24 cellular contexts compared by ENCODE assay signal in genomic region chr11:7272373-7272772, GRCh38. TPM values are rescaled to one million over a fixed set of nuclear protein-coding genes. Genes with fewer than 3 reads are reported as not detected.
DNase-seq lines count a peak whose midpoint lies in the region; ATAC-seq and TF ChIP-seq lines count a peak whose summit lies in the region.
"Had no signal": no experiment of that assay in that cellular context is flagged by ENCODE, and none has a peak within 500 bp of the region (broad histone marks: within the 10 kb centered on the region; RNA-seq: fewer than 3 reads in every experiment).

No MANE protein-coding gene starts in this region.

- TF ChIP-seq RAD21 in SK-N-SH (IDR thresholded peaks at IDR 0.05; ENCODE audit: low read length), result no peak

- no peak for ATAC-seq in SK-N-SH treated with all-trans-retinoic acid at 6 μM for 48 hours
- no peak for ATAC-seq in GM21360 (IDR thresholded peaks at IDR 0.05; ENCODE audit: unreplicated experiment)
- ATAC-seq: CD8-positive, alpha-beta T cell had no signal

- DNase-seq in SK-N-SH, result no peak
- peak; percentile 55 for DNase-seq in endodermal cell
- DNase-seq in ACHN, result no peak
- no peak for DNase-seq in NCI-H345 treated with DMSO at 0.1 percent for 48 hours (lab: John Stamatoyannopoulos, UW; ENCODE audit: unreplicated experiment)
- no peak for DNase-seq in dermis blood vessel endothelial cell
- DNase-seq: AML-193; C1 segment of cervical spinal cord; CD8-positive, alpha-beta T cell; DND-41; KBM-7; NCI-H1092; NCI-H1436 treated with DMSO at 0.1 percent for 48 hours; NCI-H2029; NCI-H226; NCI-H524; NCI-H82; Peyer's patch; SJCRH30 had no signal

- no peaks in the 10 kb centered on the region for H3K79me2 ChIP-seq in SK-N-SH (ENCODE audit: insufficient read depth)

- CTCF ChIA-PET in SK-N-SH (lab: Yijun Ruan, JAX), result interaction anchor here (1.2 to 1.9 kb wide), 2 partner anchors 128 to 393 kb away, joined by 3 to 6 read pairs; no protein-coding TSS in a partner anchor

- no peaks in the 10 kb centered on the region for H3K9me3 Mint-ChIP-seq in endodermal cell
- H3K9me3 Mint-ChIP-seq: CD8-positive, alpha-beta T cell had no signal

- H3K4me1 Mint-ChIP-seq in endodermal cell, result peaks cover 20% of the 10 kb centered on the region

- H3K9ac ChIP-seq in SK-N-SH (no peak overlapping the region), endodermal cell (ENCODE audit: extremely low read depth, low read length, poor library complexity, severe bottlenecking) (no peak overlapping the region)

- POLR2A ChIA-PET in SK-N-SH (lab: Yijun Ruan, JAX), result no interaction called here

- 19% methylated on average over 2 of the region's 2 CpGs for WGBS in SK-N-SH (ENCODE audit: low lambda C conversion rate)
- WGBS in endodermal cell (ENCODE audit: insufficient coverage in 1 of 2, insufficient read length in 1 of 2), 2 experiments, result 80 to 83% methylated on average over 1 to 2 of the region's 2 CpGs

- no peaks in the 10 kb centered on the region for H3K36me3 Mint-ChIP-seq in endodermal cell (ENCODE audit: low read depth)
- H3K36me3 Mint-ChIP-seq: CD8-positive, alpha-beta T cell had no signal

- H3K9me3 ChIP-seq in SK-N-SH, result no peaks in the 10 kb centered on the region
- H3K9me3 ChIP-seq in endodermal cell (ENCODE audit: control insufficient read depth, low read length), result no peaks in the 10 kb centered on the region
- H3K9me3 ChIP-seq: Peyer's patch, SJCRH30 had no signal

- in situ Hi-C loops in ACHN (cut with HindIII; ENCODE audit: low pct_ligation_motif_present, low pct_unique_long_range_greater_than_20kb, low sequenced_read_pairs), result no loop called here

- no peaks in the 10 kb centered on the region for H3K36me3 ChIP-seq in SK-N-SH (replicated peaks in 1 of 2; ENCODE audit: control insufficient read depth in 1 of 2, insufficient read depth in 2 of 2, low read length in 1 of 2)
- H3K36me3 ChIP-seq in endodermal cell (ENCODE audit: control insufficient read depth, insufficient read depth, low read length), result no peaks in the 10 kb centered on the region
- H3K36me3 ChIP-seq: Peyer's patch, SJCRH30 had no signal

- TF ChIP-seq CTCF in SK-N-SH (IDR thresholded peaks at IDR 0.05), result no peak
- TF ChIP-seq CTCF in VCaP (conservative IDR thresholded peaks at IDR 0.05), result no peak
- TF ChIP-seq CTCF in endodermal cell (conservative IDR thresholded peaks at IDR 0.05), result no peak

- H3F3A ChIP-seq in SK-N-SH (replicated peaks; ENCODE audit: insufficient read depth), result no peaks in the 10 kb centered on the region

- H3K27ac Mint-ChIP-seq in endodermal cell, result no peak overlapping the region
- H3K27ac Mint-ChIP-seq: CD8-positive, alpha-beta T cell had no signal

- no peaks in the 10 kb centered on the region for H4K20me1 ChIP-seq in SK-N-SH (ENCODE audit: insufficient read depth)

- H3K4me3 Mint-ChIP-seq in endodermal cell, result no peak overlapping the region
- H3K4me3 Mint-ChIP-seq: CD8-positive, alpha-beta T cell had no signal

- H3K4me2 ChIP-seq in SK-N-SH, result no peak overlapping the region

- H3K27ac ChIP-seq in SK-N-SH (ENCODE audit: low read depth in 2 of 2, low read length in 1 of 2) (no peak overlapping the region), VCaP (0 out of 2 replicates have a peak overlapping the region, but pooled peaks have one; percentile 40), endodermal cell (ENCODE audit: low read depth, low read length) (no peak overlapping the region)
- H3K27ac ChIP-seq: 22Rv1, Peyer's patch, SJCRH30 had no signal

- no peak for TF ChIP-seq EP300 in SK-N-SH (IDR thresholded peaks at IDR 0.05; ENCODE audit: borderline replicate concordance in 1 of 2, low read depth in 1 of 2, low read length in 1 of 2)

- H3K4me3 ChIP-seq in SK-N-SH (ENCODE audit: low read depth in 2 of 2, low read length in 1 of 2), result no peak overlapping the region
- no peak overlapping the region for H3K4me3 ChIP-seq in endodermal cell (ENCODE audit: low read length)
- H3K4me3 ChIP-seq: Peyer's patch, SJCRH30 had no signal

- H3K4me1 ChIP-seq in SK-N-SH (ENCODE audit: control insufficient read depth in 1 of 2, insufficient read depth in 2 of 2, low read depth in 1 of 2, low read length in 1 of 2), result peaks cover 0 to 2% of the 10 kb centered on the region in 2 experiments; a peak in 2 of 4 replicates
- H3K4me1 ChIP-seq in endodermal cell (ENCODE audit: control insufficient read depth, insufficient read depth, low read length), result peaks cover 2% of the 10 kb centered on the region
- H3K4me1 ChIP-seq: Peyer's patch, SJCRH30 had no signal

- no peaks in the 10 kb centered on the region for H3K27me3 Mint-ChIP-seq in endodermal cell (ENCODE audit: insufficient read depth)

- no peak overlapping the region for H2AFZ ChIP-seq in SK-N-SH (ENCODE audit: low read depth)

- no peaks in the 10 kb centered on the region for H3K9me2 ChIP-seq in SK-N-SH

- no peaks in the 10 kb centered on the region for H3K27me3 ChIP-seq in SK-N-SH (ENCODE audit: insufficient read depth)
- H3K27me3 ChIP-seq in endodermal cell (ENCODE audit: control insufficient read depth, insufficient read depth, low read length, poor library complexity, severe bottlenecking), result no peaks in the 10 kb centered on the region
- H3K27me3 ChIP-seq: Peyer's patch, SJCRH30 had no signal

TF ChIP-seq in SK-N-SH, 30 proteins besides CTCF, POLR2A, EP300 and RAD21:
- no peak for TF ChIP-seq GATA2 (CRISPR knock-in tag; IDR thresholded peaks at IDR 0.05)
- TF ChIP-seq, protein P1, sequence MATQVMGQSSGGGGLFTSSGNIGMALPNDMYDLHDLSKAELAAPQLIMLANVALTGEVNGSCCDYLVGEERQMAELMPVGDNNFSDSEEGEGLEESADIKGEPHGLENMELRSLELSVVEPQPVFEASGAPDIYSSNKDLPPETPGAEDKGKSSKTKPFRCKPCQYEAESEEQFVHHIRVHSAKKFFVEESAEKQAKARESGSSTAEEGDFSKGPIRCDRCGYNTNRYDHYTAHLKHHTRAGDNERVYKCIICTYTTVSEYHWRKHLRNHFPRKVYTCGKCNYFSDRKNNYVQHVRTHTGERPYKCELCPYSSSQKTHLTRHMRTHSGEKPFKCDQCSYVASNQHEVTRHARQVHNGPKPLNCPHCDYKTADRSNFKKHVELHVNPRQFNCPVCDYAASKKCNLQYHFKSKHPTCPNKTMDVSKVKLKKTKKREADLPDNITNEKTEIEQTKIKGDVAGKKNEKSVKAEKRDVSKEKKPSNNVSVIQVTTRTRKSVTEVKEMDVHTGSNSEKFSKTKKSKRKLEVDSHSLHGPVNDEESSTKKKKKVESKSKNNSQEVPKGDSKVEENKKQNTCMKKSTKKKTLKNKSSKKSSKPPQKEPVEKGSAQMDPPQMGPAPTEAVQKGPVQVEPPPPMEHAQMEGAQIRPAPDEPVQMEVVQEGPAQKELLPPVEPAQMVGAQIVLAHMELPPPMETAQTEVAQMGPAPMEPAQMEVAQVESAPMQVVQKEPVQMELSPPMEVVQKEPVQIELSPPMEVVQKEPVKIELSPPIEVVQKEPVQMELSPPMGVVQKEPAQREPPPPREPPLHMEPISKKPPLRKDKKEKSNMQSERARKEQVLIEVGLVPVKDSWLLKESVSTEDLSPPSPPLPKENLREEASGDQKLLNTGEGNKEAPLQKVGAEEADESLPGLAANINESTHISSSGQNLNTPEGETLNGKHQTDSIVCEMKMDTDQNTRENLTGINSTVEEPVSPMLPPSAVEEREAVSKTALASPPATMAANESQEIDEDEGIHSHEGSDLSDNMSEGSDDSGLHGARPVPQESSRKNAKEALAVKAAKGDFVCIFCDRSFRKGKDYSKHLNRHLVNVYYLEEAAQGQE (IDR thresholded peaks at IDR 0.05; ENCODE audit: low read depth, low read length), result peak; percentile 84
TF ChIP-seq in SK-N-SH: peak in this region for 1.

TF ChIP-seq in SK-N-SH treated with all-trans-retinoic acid at 6 μM for 48 hours, 23 proteins besides CTCF, POLR2A, EP300 and RAD21 (continues in another document):
- TF ChIP-seq ESRRG (CRISPR knock-in tag; IDR thresholded peaks at IDR 0.05) (no peak), OSR1 (CRISPR knock-in tag; IDR thresholded peaks at IDR 0.05) (no peak), ZNF565 (CRISPR knock-in tag; conservative IDR thresholded peaks at IDR 0.05; ENCODE audit: low read depth) (no peak)
- TF ChIP-seq, protein P2, sequence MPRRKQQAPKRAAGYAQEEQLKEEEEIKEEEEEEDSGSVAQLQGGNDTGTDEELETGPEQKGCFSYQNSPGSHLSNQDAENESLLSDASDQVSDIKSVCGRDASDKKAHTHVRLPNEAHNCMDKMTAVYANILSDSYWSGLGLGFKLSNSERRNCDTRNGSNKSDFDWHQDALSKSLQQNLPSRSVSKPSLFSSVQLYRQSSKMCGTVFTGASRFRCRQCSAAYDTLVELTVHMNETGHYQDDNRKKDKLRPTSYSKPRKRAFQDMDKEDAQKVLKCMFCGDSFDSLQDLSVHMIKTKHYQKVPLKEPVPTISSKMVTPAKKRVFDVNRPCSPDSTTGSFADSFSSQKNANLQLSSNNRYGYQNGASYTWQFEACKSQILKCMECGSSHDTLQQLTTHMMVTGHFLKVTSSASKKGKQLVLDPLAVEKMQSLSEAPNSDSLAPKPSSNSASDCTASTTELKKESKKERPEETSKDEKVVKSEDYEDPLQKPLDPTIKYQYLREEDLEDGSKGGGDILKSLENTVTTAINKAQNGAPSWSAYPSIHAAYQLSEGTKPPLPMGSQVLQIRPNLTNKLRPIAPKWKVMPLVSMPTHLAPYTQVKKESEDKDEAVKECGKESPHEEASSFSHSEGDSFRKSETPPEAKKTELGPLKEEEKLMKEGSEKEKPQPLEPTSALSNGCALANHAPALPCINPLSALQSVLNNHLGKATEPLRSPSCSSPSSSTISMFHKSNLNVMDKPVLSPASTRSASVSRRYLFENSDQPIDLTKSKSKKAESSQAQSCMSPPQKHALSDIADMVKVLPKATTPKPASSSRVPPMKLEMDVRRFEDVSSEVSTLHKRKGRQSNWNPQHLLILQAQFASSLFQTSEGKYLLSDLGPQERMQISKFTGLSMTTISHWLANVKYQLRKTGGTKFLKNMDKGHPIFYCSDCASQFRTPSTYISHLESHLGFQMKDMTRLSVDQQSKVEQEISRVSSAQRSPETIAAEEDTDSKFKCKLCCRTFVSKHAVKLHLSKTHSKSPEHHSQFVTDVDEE (CRISPR knock-in tag; IDR thresholded peaks at IDR 0.05), result no peak

RNA-seq across cellular contexts. Expression of gene SYT9, which starts 20.7 kb away (rescaled TPM):
- 0.10 and 0.60 TPM in 2 replicates for polyA plus RNA-seq in SK-N-SH (2012; rRNA removed)
- 0.30 and 0.59 TPM in 2 replicates for polyA plus RNA-seq in SK-N-SH (2012; cell fraction: cytosol; rRNA removed)
- 0.21 and 0.25 TPM in 2 replicates for polyA plus RNA-seq in SK-N-SH (2012; cell fraction: nucleus; rRNA removed)
- total RNA-seq in endodermal cell, result 1 to 10 TPM in 1 of 2 donors, under 1 TPM in 1; 0.81 to 2.2 TPM
- 0.82 TPM for polyA plus RNA-seq in endodermal cell (2013, experiment 1 of 2)
- 0.79 TPM for polyA plus RNA-seq in endodermal cell (2013, experiment 2 of 2)
- 0.51 TPM in 2 replicates for total RNA-seq in dermis blood vessel endothelial cell
- total RNA-seq: CD8-positive, alpha-beta T cell; H4; Peyer's patch; SJCRH30 had no signal
- polyA plus RNA-seq: AG04450 had no signal
